ENCODE assay signal across 14 cellular contexts in the genomic region with DNA sequence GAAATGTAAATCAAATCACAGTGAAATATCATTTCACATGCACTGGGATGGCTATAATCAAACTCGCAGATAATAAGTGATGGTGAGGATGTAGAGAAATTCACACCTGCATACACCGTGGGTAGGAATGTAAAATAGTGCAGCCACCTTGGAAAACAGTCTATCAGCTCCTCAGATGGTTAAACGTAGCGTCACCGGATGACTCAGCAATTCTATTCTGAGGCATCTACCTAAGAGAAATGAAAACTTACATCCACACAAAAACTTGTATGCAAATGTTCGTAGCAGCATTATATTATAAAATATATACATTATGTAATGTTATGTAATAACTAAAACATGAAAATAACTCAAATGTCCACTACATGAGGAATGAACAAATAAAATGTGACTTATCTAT. TPM values are rescaled to one million over a fixed set of nuclear protein-coding genes. Genes with fewer than 3 reads are reported as not detected.
A peak's percentile ranks its signal among the peaks of the same experiment; 100 is the strongest.
DNase-seq lines count a peak whose midpoint lies in the region; TF ChIP-seq lines count a peak whose summit lies in the region.
"Had no signal": no experiment of that assay in that cellular context is flagged by ENCODE, and none has a peak within 500 bp of the region (broad histone marks: within the 10 kb centered on the region; RNA-seq: fewer than 3 reads in every experiment).

No MANE protein-coding gene starts in this region.

- no peak overlapping the region for H4K8ac ChIP-seq in trophoblast cell (ENCODE audit: low read depth, low read length)

- TF ChIP-seq CTCF in GM12865 (IDR thresholded peaks at IDR 0.05; ENCODE audit: insufficient read depth, low read depth, low read length, missing control alignments) (no peak), choroid plexus epithelial cell (conservative IDR thresholded peaks at IDR 0.05; ENCODE audit: low read depth, low read length) (no peak), tibial nerve (IDR thresholded peaks at IDR 0.05) (no peak)

- peak; percentile 34 for DNase-seq in GM12865 (ENCODE audit: low read depth)
- peak; percentile 63 for DNase-seq in M059J (ENCODE audit: low read depth)
- peak; percentile 46 for DNase-seq in choroid plexus epithelial cell (ENCODE audit: low read depth)
- DNase-seq in trophoblast cell, result peak; percentile 20 to 70
- DNase-seq in cortex of kidney (lab: John Stamatoyannopoulos, UW), result no peak
- no peak for DNase-seq in activated gamma-delta T cell treated with Interleukin-2 at 50 U/mL for 16 hours
- no peak for DNase-seq in tibial nerve (ENCODE audit: low spot score in 2 of 2)
- DNase-seq: activated naive CD4-positive, alpha-beta T cell treated with anti-CD3 and anti-CD28 coated beads, Interleukin-2, amount 50 U/mL, for 16 hours; effector memory CD8-positive, alpha-beta T cell; immature natural killer cell; KBM-7; midbrain; upper lobe of right lung had no signal

- H3K9me3 ChIP-seq in trophoblast cell (ENCODE audit: insufficient read depth, low read depth, low read length) (no peaks in the 10 kb centered on the region), tibial nerve (no peaks in the 10 kb centered on the region)
- H3K9me3 ChIP-seq: upper lobe of right lung had no signal

- no peaks in the 10 kb centered on the region for H3K79me1 ChIP-seq in trophoblast cell (ENCODE audit: low read length)

- H3K14ac ChIP-seq in trophoblast cell (ENCODE audit: low read length), result no peak overlapping the region

- no peak overlapping the region for H2AFZ ChIP-seq in trophoblast cell (ENCODE audit: insufficient read depth, low read length, poor library complexity)

- H4K91ac ChIP-seq in trophoblast cell (ENCODE audit: low read depth, low read length), result no peak overlapping the region

- H2BK120ac ChIP-seq in trophoblast cell (ENCODE audit: insufficient read depth, low read length, poor library complexity), result no peak overlapping the region

- no peak overlapping the region for H2AK5ac ChIP-seq in trophoblast cell (ENCODE audit: low read length)

- H3K4me3 ChIP-seq in GM12865 (ENCODE audit: low read depth, low read length), result no peak overlapping the region
- H3K4me3 ChIP-seq in choroid plexus epithelial cell (ENCODE audit: low read depth, low read length), result no peak overlapping the region
- no peak overlapping the region for H3K4me3 ChIP-seq in trophoblast cell (ENCODE audit: low read depth, low read length)
- H3K4me3 ChIP-seq in tibial nerve, result no peak overlapping the region
- H3K4me3 ChIP-seq: upper lobe of right lung had no signal

- no peak for TF ChIP-seq POLR2A in tibial nerve (IDR thresholded peaks at IDR 0.05)

- no peak overlapping the region for H3K27ac ChIP-seq in trophoblast cell (ENCODE audit: low read depth, low read length)
- no peak overlapping the region for H3K27ac ChIP-seq in tibial nerve
- H3K27ac ChIP-seq: upper lobe of right lung, VCaP had no signal

- no peaks in the 10 kb centered on the region for H3K27me3 ChIP-seq in trophoblast cell (ENCODE audit: insufficient read depth, low read length)
- H3K27me3 ChIP-seq in tibial nerve, result no peaks in the 10 kb centered on the region
- H3K27me3 ChIP-seq: upper lobe of right lung had no signal

- TF ChIP-seq EP300 in tibial nerve (IDR thresholded peaks at IDR 0.05), result no peak

- peaks cover 0 to 2% of the 10 kb centered on the region in 2 experiments for H3K36me3 ChIP-seq in trophoblast cell (ENCODE audit: control insufficient read depth in 1 of 2, insufficient read depth in 2 of 2, low read length in 2 of 2)
- H3K36me3 ChIP-seq in tibial nerve, result no peaks in the 10 kb centered on the region
- H3K36me3 ChIP-seq: upper lobe of right lung had no signal

- H3K23ac ChIP-seq in trophoblast cell (ENCODE audit: low read length), result no peak overlapping the region

- H4K12ac ChIP-seq in trophoblast cell (ENCODE audit: low read depth, low read length), result no peak overlapping the region

- no peak overlapping the region for H3K4me2 ChIP-seq in trophoblast cell (ENCODE audit: low read length)

- H3K79me2 ChIP-seq in trophoblast cell (ENCODE audit: control insufficient read depth, insufficient read depth, low read length, poor library complexity), result peaks cover 2% of the 10 kb centered on the region

- H3K4ac ChIP-seq in trophoblast cell (ENCODE audit: low read depth, low read length), result no peak overlapping the region

- no peak overlapping the region for H2BK12ac ChIP-seq in trophoblast cell (ENCODE audit: low read length)

- WGBS in trophoblast cell (ENCODE audit: extremely low coverage, insufficient coverage, insufficient read length), result no CpG with 5 or more reads among the region's 6 CpGs
- 76 to 77% methylated on average over 6 of the region's 6 CpGs for WGBS in tibial nerve, 2 donors

- no peak overlapping the region for H3K18ac ChIP-seq in trophoblast cell (ENCODE audit: low read length)

- no peak overlapping the region for H2BK5ac ChIP-seq in trophoblast cell (ENCODE audit: low read depth, low read length, poor library complexity)

- no peak overlapping the region for H3K9ac ChIP-seq in trophoblast cell (ENCODE audit: low read length)

- peaks cover 0 to 2% of the 10 kb centered on the region in 2 experiments for H3K4me1 ChIP-seq in trophoblast cell (ENCODE audit: control insufficient read depth in 1 of 2, insufficient read depth in 2 of 2, low read length in 2 of 2)
- H3K4me1 ChIP-seq in tibial nerve, result peaks cover 0 to 86% (median 48%) of the 10 kb centered on the region in 4 donors

RNA-seq across cellular contexts. Expression of a gene that starts 38.9 kb away (rescaled TPM):
- total RNA-seq in M059J (2014; rRNA removed; shearing (Covaris generic)), result 1.7 and 5.0 TPM in 2 replicates
- polyA plus RNA-seq in trophoblast cell (2013), result 8.3 and 8.6 TPM in 2 replicates
- 100 to 1,000 TPM; 128 to 154 (median 136) TPM for total RNA-seq in tibial nerve

Comparison
In these comparisons a context has a peak if more than half of its experiments do, and no peak if none do; other contexts are left out.
1. DNase-seq: peak in GM12865 (single experiment), M059J (single experiment), choroid plexus epithelial cell (single experiment) and trophoblast cell (2 of 2); none in cortex of kidney (single experiment), activated gamma-delta T cell treated with Interleukin-2 at 50 U/mL for 16 hours (single experiment) and tibial nerve (0 of 2).
2. RNA of a gene that starts 38.9 kb away (total RNA-seq): 128 to 154 TPM in tibial nerve; 1.7 to 5.0 TPM in M059J; every median in the first group is over 10 times any median in the second.